21 cellular contexts compared by ENCODE assay signal in the genomic region with DNA sequence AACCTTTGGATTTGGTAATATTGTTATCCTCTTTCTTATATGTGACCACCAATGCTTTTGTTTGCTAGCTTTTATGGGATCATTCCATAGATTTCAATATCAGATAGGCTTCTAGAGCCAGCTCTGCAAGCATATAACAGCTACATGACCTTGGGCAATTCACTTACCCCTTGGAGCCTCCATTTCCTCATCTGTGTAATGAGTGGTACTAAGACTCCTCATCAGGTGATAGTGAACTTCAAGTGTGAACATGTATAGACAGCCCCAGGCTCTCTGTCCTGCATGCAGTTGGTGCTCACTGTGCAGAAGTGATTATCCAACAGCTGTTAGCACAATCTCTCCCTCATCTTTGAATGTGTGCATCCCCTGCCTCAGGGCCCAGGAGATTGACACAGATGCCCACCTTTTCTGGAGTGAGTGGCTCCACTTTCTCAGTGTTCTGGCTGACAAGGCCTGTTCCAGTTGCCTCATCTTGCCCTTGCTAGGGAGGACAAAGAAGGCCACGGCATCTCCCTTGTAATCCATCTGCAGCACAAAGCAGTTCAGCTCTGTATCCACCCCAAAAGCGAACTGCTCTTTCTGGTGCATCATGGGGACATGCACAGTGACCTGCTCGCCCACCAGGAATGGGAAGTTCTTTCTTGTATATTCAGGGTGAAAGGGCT. TPM values are rescaled to one million over a fixed set of nuclear protein-coding genes. Genes with fewer than 3 reads are reported as not detected.
A peak's percentile ranks its signal among the peaks of the same experiment; 100 is the strongest.
DNase-seq lines count a peak whose midpoint lies in the region; ATAC-seq, FAIRE-seq and TF ChIP-seq lines count a peak whose summit lies in the region.
"Had no signal": no experiment of that assay in that cellular context is flagged by ENCODE, and none has a peak within 500 bp of the region (broad histone marks: within the 10 kb centered on the region; RNA-seq: fewer than 3 reads in every experiment).

No MANE protein-coding gene starts in this region.

- no peaks in the 10 kb centered on the region for H3K9me3 ChIP-seq in mammary epithelial cell (replicated peaks; ENCODE audit: insufficient read depth, low read length)
- peaks cover 23 to 27% of the 10 kb centered on the region in 2 donors for H3K9me3 ChIP-seq in breast epithelium
- H3K9me3 ChIP-seq in endodermal cell (ENCODE audit: control insufficient read depth, low read length) = no peaks in the 10 kb centered on the region
- H3K9me3 ChIP-seq in keratinocyte (ENCODE audit: control insufficient read depth, low read depth, low read length) = peaks cover 3% of the 10 kb centered on the region
- H3K9me3 ChIP-seq: BE2C had no signal

- H3K4me2 ChIP-seq in mammary epithelial cell (ENCODE audit: insufficient read depth, low read depth, low read length) (no peak overlapping the region), keratinocyte (ENCODE audit: control insufficient read depth, extremely low read depth, insufficient read depth, low read depth, low read length) (no peak overlapping the region)

- H3K4me3 ChIP-seq in mammary epithelial cell (replicated peaks in 1 of 3; ENCODE audit: insufficient read depth in 1 of 3, low read depth in 2 of 3, low read length in 3 of 3) (no peak overlapping the region), breast epithelium (no peak overlapping the region), endodermal cell (ENCODE audit: low read length) (no peak overlapping the region), keratinocyte (ENCODE audit: control insufficient read depth in 2 of 3, extremely low read depth in 1 of 3, insufficient read depth in 2 of 3, low read depth in 1 of 3, low read length in 3 of 3) (no peak overlapping the region)
- H3K4me3 ChIP-seq: GM12878 had no signal

- H4K20me1 ChIP-seq in mammary epithelial cell (ENCODE audit: insufficient read depth, low read length) = no peaks in the 10 kb centered on the region
- H4K20me1 ChIP-seq in keratinocyte (ENCODE audit: control insufficient read depth, extremely low read depth, insufficient read depth, low read length) = no peaks in the 10 kb centered on the region

- H3K27ac ChIP-seq in mammary epithelial cell (ENCODE audit: insufficient read depth, low read depth, low read length) (no peak overlapping the region), breast epithelium (no peak overlapping the region), endodermal cell (ENCODE audit: low read depth, low read length) (no peak overlapping the region), keratinocyte (ENCODE audit: control insufficient read depth, insufficient read depth, low read length) (no peak overlapping the region)

- H3K36me3 ChIP-seq in mammary epithelial cell (ENCODE audit: insufficient read depth, low read length) (no peaks in the 10 kb centered on the region), breast epithelium (no peaks in the 10 kb centered on the region), endodermal cell (ENCODE audit: control insufficient read depth, insufficient read depth, low read length) (no peaks in the 10 kb centered on the region), keratinocyte (ENCODE audit: control insufficient read depth in 2 of 2, extremely low read depth in 1 of 2, insufficient read depth in 2 of 2, low read length in 2 of 2) (no peaks in the 10 kb centered on the region)
- H3K36me3 ChIP-seq: BE2C had no signal

- H3K27ac Mint-ChIP-seq in endodermal cell = no peak overlapping the region
- H3K27ac Mint-ChIP-seq: CD4-positive, CD25-positive, alpha-beta regulatory T cell; CD8-positive, alpha-beta memory T cell had no signal

- in situ Hi-C loops in mammary epithelial cell (cut with MboI; ENCODE audit: low sequenced_read_pairs in 2 of 2) = no loop called here

- WGBS in mammary epithelial cell (ENCODE audit: low coverage, missing lambda C conversion rate) = 48% methylated on average over 3 of the region's 3 CpGs
- 82 to 97% methylated on average over 3 of the region's 3 CpGs for WGBS in endodermal cell (ENCODE audit: insufficient coverage in 1 of 2, insufficient read length in 1 of 2), 2 experiments

- CTCF ChIA-PET in mammary epithelial cell (lab: Charles Lee; ENCODE audit: low non-redundant PET) = no interaction called here

- dilution Hi-C loops in mammary epithelial cell (cut with HindIII; ENCODE audit: low sequenced_read_pairs) = no loop called here
- dilution Hi-C loops in keratinocyte (cut with MboI; ENCODE audit: extremely low pct_ligation_motif_present, low sequenced_read_pairs) = no loop called here

- H3K4me1 Mint-ChIP-seq in endodermal cell = no peaks in the 10 kb centered on the region
- H3K4me1 Mint-ChIP-seq: CD4-positive, CD25-positive, alpha-beta regulatory T cell had no signal

- no peak for ATAC-seq in HG03432 (IDR thresholded peaks at IDR 0.05; ENCODE audit: unreplicated experiment)
- ATAC-seq: GM12878 had no signal

- BruUV-seq in mammary epithelial cell (replicated peaks; lab: Mats Ljungman, UMichigan) = no TSS peak

- intact Hi-C loops in mammary epithelial cell (cut with micrococcal nuclease) = no loop called here
- intact Hi-C loops in breast epithelium (cut with DNase I; ENCODE audit: low total_unique reads) = no loop called here

- H3K79me2 ChIP-seq in mammary epithelial cell (ENCODE audit: insufficient read depth, low read length) (no peaks in the 10 kb centered on the region), keratinocyte (ENCODE audit: control insufficient read depth, insufficient read depth, low read length) (no peaks in the 10 kb centered on the region)

- peaks cover 11% of the 10 kb centered on the region for H3K27me3 Mint-ChIP-seq in endodermal cell (ENCODE audit: insufficient read depth)

- H3K9ac ChIP-seq in mammary epithelial cell (ENCODE audit: insufficient read depth, low read length) (no peak overlapping the region), endodermal cell (ENCODE audit: extremely low read depth, low read length, poor library complexity, severe bottlenecking) (no peak overlapping the region), keratinocyte (ENCODE audit: control insufficient read depth, extremely low read depth, insufficient read depth, low read length) (no peak overlapping the region)

- TF ChIP-seq POLR2A in breast epithelium (IDR thresholded peaks at IDR 0.05) = no peak

- H3K27me3 ChIP-seq in mammary epithelial cell (ENCODE audit: insufficient read depth, low read length) (no peaks in the 10 kb centered on the region), breast epithelium (peaks cover 0 to 7% of the 10 kb centered on the region in 2 donors), endodermal cell (ENCODE audit: control insufficient read depth, insufficient read depth, low read length, poor library complexity, severe bottlenecking) (no peaks in the 10 kb centered on the region), keratinocyte (ENCODE audit: control insufficient read depth, extremely low read depth, insufficient read depth, low read length) (no peaks in the 10 kb centered on the region)
- H3K27me3 ChIP-seq: BE2C had no signal

- DNase-seq in mammary epithelial cell (peak; percentile 29), breast epithelium (ENCODE audit: low spot score in 2 of 2) (no peak), endodermal cell (peak; percentile 16), keratinocyte (ENCODE audit: low read depth, low spot score) (no peak), NCI-H774 (lab: John Stamatoyannopoulos, UW) (no peak)
- DNase-seq: ACHN; BE2C; C1 segment of cervical spinal cord; CD4-positive, CD25-positive, alpha-beta regulatory T cell; CD8-positive, alpha-beta memory T cell; COR-L47; DMS 273 treated with DMSO at 0.1 percent for 48 hours; DMS53; DND-41; GOT3; H7 had no signal

- H3K4me1 ChIP-seq in mammary epithelial cell (ENCODE audit: insufficient read depth, low read length) = no peaks in the 10 kb centered on the region
- no peaks in the 10 kb centered on the region for H3K4me1 ChIP-seq in breast epithelium
- no peaks in the 10 kb centered on the region for H3K4me1 ChIP-seq in endodermal cell (ENCODE audit: control insufficient read depth, insufficient read depth, low read length)
- H3K4me1 ChIP-seq in keratinocyte (ENCODE audit: control insufficient read depth, extremely low read depth, insufficient read depth, low read length) = no peaks in the 10 kb centered on the region
- H3K4me1 ChIP-seq: BE2C had no signal

- no peaks in the 10 kb centered on the region for H3K9me1 ChIP-seq in keratinocyte (ENCODE audit: control insufficient read depth, extremely low read depth, insufficient read depth, low read length)

- no peaks in the 10 kb centered on the region for H3K36me3 Mint-ChIP-seq in endodermal cell (ENCODE audit: low read depth)
- H3K36me3 Mint-ChIP-seq: CD4-positive, CD25-positive, alpha-beta regulatory T cell; CD8-positive, alpha-beta memory T cell had no signal

- H3K9me3 Mint-ChIP-seq in endodermal cell = peaks cover 24% of the 10 kb centered on the region

- no peak overlapping the region for H2AFZ ChIP-seq in mammary epithelial cell (ENCODE audit: low read depth, low read length)
- no peak overlapping the region for H2AFZ ChIP-seq in keratinocyte (ENCODE audit: control insufficient read depth, low read length)

- TF ChIP-seq CTCF in mammary epithelial cell (conservative IDR thresholded peaks at IDR 0.05 in 1 of 2, IDR thresholded peaks at IDR 0.05 in 1 of 2; ENCODE audit: extremely low read depth in 1 of 2, insufficient read depth in 1 of 2, low read depth in 1 of 2, low read length in 2 of 2) (no peak), breast epithelium (IDR thresholded peaks at IDR 0.05) (no peak), endodermal cell (conservative IDR thresholded peaks at IDR 0.05) (no peak), keratinocyte (optimal IDR thresholded peaks at IDR 0.05 in 1 of 3, IDR thresholded peaks at IDR 0.05 in 1 of 3, conservative IDR thresholded peaks at IDR 0.05 in 1 of 3; ENCODE audit: extremely low read depth in 1 of 3, insufficient read depth in 2 of 3, low read length in 3 of 3) (no peak)

- FAIRE-seq in keratinocyte (lab: Jason Lieb, UNC) = peak; percentile 60
- FAIRE-seq: A204.1, GM12878 had no signal

- no peak overlapping the region for H3K4me3 Mint-ChIP-seq in endodermal cell
- H3K4me3 Mint-ChIP-seq: CD4-positive, CD25-positive, alpha-beta regulatory T cell; CD8-positive, alpha-beta memory T cell had no signal

RNA-seq across cellular contexts. Expression of gene SERPINA9, which starts 9.2 kb away (rescaled TPM):
- total RNA-seq in mammary epithelial cell = under 1 TPM in 1 of 2 donors, not detected in 1; 0.21 TPM
- polyA plus RNA-seq in mammary epithelial cell = 0.08 TPM
- polyA minus RNA-seq in mammary epithelial cell = not detected
- total RNA-seq in breast epithelium = not detected
- total RNA-seq in endodermal cell = not detected
- polyA plus RNA-seq in endodermal cell (2013, experiment 1 of 2) = not detected
- polyA plus RNA-seq in endodermal cell (2013, experiment 2 of 2) = not detected
- 0.05 TPM in 1 of 3 replicates, not detected in the others for polyA plus RNA-seq in keratinocyte
- polyA plus RNA-seq in keratinocyte (2011; ENCODE audit: low read depth) = not detected
- 0.05 TPM in 1 of 2 replicates, not detected in the other for polyA plus RNA-seq in keratinocyte (2011; cell fraction: cytosol; rRNA removed)
- polyA plus RNA-seq in keratinocyte (2011; cell fraction: nucleus; rRNA removed) = 0.08 TPM in 1 of 2 replicates, not detected in the other
- polyA plus RNA-seq in keratinocyte (2012; ENCODE audit: low replicate concordance) = 0.08 and 0.14 TPM in 2 replicates
- not detected in 3 replicates for polyA minus RNA-seq in keratinocyte
- not detected for polyA minus RNA-seq in keratinocyte (2011; cell fraction: cytosol; rRNA and poly(A)+ RNA removed)
- not detected in 2 replicates for polyA minus RNA-seq in keratinocyte (2011; cell fraction: nucleus; rRNA and poly(A)+ RNA removed)
- total RNA-seq: CD4-positive, CD25-positive, alpha-beta regulatory T cell; CD8-positive, alpha-beta memory T cell; G401; GM12878; H7; HT-29 had no signal
- polyA plus RNA-seq: CD4-positive, CD25-positive, alpha-beta regulatory T cell; CD8-positive, alpha-beta memory T cell had no signal

RNA-seq across cellular contexts. Expression of gene SERPINA11, which starts 14.2 kb away (rescaled TPM):
- total RNA-seq in mammary epithelial cell (under 1 TPM in 1 of 2 donors, not detected in 1; 0.40 TPM), breast epithelium (1 to 10 TPM in 1 of 3 donors, under 1 TPM in 1, not detected in 1; 0.73 to 2.9 TPM), endodermal cell (under 1 TPM in 1 of 2 donors, not detected in 1; 0.70 TPM)
- polyA plus RNA-seq in mammary epithelial cell (0.07 TPM), keratinocyte (not detected in 3 replicates)
- polyA minus RNA-seq in mammary epithelial cell (not detected), keratinocyte (not detected in 3 replicates)
- not detected for polyA plus RNA-seq in endodermal cell (2013, experiment 1 of 2)
- polyA plus RNA-seq in endodermal cell (2013, experiment 2 of 2) = not detected
- not detected for polyA plus RNA-seq in keratinocyte (2011; ENCODE audit: low read depth)
- polyA plus RNA-seq in keratinocyte (2011; cell fraction: cytosol; rRNA removed) = not detected in 2 replicates
- polyA plus RNA-seq in keratinocyte (2011; cell fraction: nucleus; rRNA removed) = not detected in 2 replicates
- not detected in 2 replicates for polyA plus RNA-seq in keratinocyte (2012; ENCODE audit: low replicate concordance)
- polyA minus RNA-seq in keratinocyte (2011; cell fraction: cytosol; rRNA and poly(A)+ RNA removed) = not detected
- polyA minus RNA-seq in keratinocyte (2011; cell fraction: nucleus; rRNA and poly(A)+ RNA removed) = not detected in 2 replicates
- total RNA-seq: CD4-positive, CD25-positive, alpha-beta regulatory T cell; CD8-positive, alpha-beta memory T cell; G401; GM12878; HT-29 had no signal
- polyA plus RNA-seq: CD4-positive, CD25-positive, alpha-beta regulatory T cell; CD8-positive, alpha-beta memory T cell had no signal

RNA-seq across cellular contexts. Expression of gene SERPINA12, which starts 42.4 kb away (rescaled TPM):
- not detected for total RNA-seq in mammary epithelial cell
- polyA plus RNA-seq in mammary epithelial cell = not detected
- not detected for polyA minus RNA-seq in mammary epithelial cell
- not detected for total RNA-seq in breast epithelium
- not detected for total RNA-seq in endodermal cell
- not detected for polyA plus RNA-seq in endodermal cell (2013, experiment 1 of 2)
- not detected for polyA plus RNA-seq in endodermal cell (2013, experiment 2 of 2)
- 0.04 to 0.26 TPM (median 0.07 TPM) in 3 replicates for polyA plus RNA-seq in keratinocyte
- polyA plus RNA-seq in keratinocyte (2011; ENCODE audit: low read depth) = 42.7 TPM
- polyA plus RNA-seq in keratinocyte (2011; cell fraction: cytosol; rRNA removed) = not detected in 2 replicates
- polyA plus RNA-seq in keratinocyte (2011; cell fraction: nucleus; rRNA removed) = 0.15 TPM in 1 of 2 replicates, not detected in the other
- polyA plus RNA-seq in keratinocyte (2012; ENCODE audit: low replicate concordance) = 0.09 and 83.2 TPM in 2 replicates
- not detected in 3 replicates for polyA minus RNA-seq in keratinocyte
- polyA minus RNA-seq in keratinocyte (2011; cell fraction: cytosol; rRNA and poly(A)+ RNA removed) = not detected
- polyA minus RNA-seq in keratinocyte (2011; cell fraction: nucleus; rRNA and poly(A)+ RNA removed) = 0.63 TPM in 1 of 2 replicates, not detected in the other
- total RNA-seq: CD4-positive, CD25-positive, alpha-beta regulatory T cell; CD8-positive, alpha-beta memory T cell; G401; GM12878; H7; HT-29 had no signal
- polyA plus RNA-seq: CD4-positive, CD25-positive, alpha-beta regulatory T cell; CD8-positive, alpha-beta memory T cell; GM12878 had no signal

Comparison
In these comparisons a context has a peak if more than half of its experiments do, and no peak if none do; other contexts are left out.
1. DNase-seq: peak in mammary epithelial cell (single experiment) and endodermal cell (single experiment); none in breast epithelium (0 of 2), keratinocyte (single experiment) and NCI-H774 (single experiment).